In genomic region chr5:8396756-8397155, GRCh38 we compare ENCODE assay signal across 15 cellular contexts.
"Had no signal": no experiment of that assay in that cellular context is flagged by ENCODE, and none has a peak within 500 bp of the region (broad histone marks: within the 10 kb centered on the region; RNA-seq: fewer than 3 reads in every experiment).

No MANE protein-coding gene starts in this region.

- H3K4me1 ChIP-seq: adrenal gland, gastroesophageal sphincter, heart right ventricle, pancreas had no signal

- DNase-seq: activated CD4-positive, alpha-beta memory T cell treated with anti-CD3 and anti-CD28 coated beads for 36 hours; activated CD4-positive, alpha-beta T cell treated with anti-CD3 and anti-CD28 coated beads for 1 hour; activated T-cell treated with anti-CD3 and anti-CD28 coated beads, Interleukin-2, amount 50 U/mL, for 24 hours; adrenal gland; central memory CD4-positive, alpha-beta T cell; cortex of kidney; effector CD8-positive, alpha-beta T cell; heart right ventricle; naive thymus-derived CD4-positive, alpha-beta T cell; pancreas; T-cell; T-helper 9 cell had no signal

- H3K4me3 ChIP-seq: adrenal gland, gastroesophageal sphincter, heart right ventricle, pancreas, SK-N-MC had no signal

- H3K9me3 ChIP-seq: adrenal gland, gastroesophageal sphincter, heart right ventricle, pancreas had no signal

- H3K27ac ChIP-seq: adrenal gland, gastroesophageal sphincter, heart right ventricle, pancreas, SK-N-MC, VCaP had no signal

- H3K27me3 ChIP-seq: adrenal gland, gastroesophageal sphincter, heart right ventricle, pancreas had no signal

- H3K36me3 ChIP-seq: adrenal gland, gastroesophageal sphincter, heart right ventricle, pancreas had no signal
